15 cellular contexts compared by ENCODE assay signal in the genomic region with DNA sequence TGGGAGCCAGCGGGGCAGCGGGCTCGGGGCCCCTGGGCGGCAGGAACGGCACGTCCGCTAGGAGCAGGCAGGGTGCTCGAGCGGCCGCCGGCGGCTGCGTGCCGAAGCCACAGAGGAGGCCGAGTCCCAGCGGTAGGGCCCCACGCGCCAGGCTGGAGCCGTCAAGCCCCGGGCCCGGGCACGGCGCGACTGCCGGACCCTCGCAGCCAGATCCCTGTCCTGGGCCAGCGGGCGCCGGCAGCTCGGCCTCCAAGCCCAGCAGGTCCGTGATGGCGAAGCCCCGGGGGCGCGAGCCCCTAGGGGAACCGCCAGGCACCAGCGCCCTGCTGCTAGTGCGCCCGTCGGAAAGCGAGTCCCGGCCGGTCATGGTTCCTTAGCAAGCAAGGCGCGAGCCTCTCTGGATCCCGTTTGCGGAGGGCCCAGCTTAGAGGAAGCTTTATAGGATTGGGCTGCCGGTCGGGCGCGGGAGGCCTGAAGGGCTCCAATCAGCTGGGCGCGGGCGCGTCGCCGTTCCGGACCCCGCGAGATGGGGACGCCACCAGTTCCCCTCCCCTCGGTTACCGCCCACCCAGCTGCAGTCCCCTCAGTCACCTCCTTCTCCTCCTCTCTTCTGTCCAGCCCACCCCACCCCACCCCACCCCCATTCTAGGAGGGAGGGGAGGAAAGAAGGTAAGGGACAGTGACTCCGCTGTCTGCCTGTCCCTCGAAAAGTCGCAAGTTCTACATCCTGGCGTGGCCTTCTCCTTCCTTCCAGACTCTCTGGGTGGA. TPM values are rescaled to one million over a fixed set of nuclear protein-coding genes. Genes with fewer than 3 reads are reported as not detected.
DNase-seq lines count a peak whose midpoint lies in the region; ATAC-seq, FAIRE-seq and TF ChIP-seq lines count a peak whose summit lies in the region.
"Had no signal": no experiment of that assay in that cellular context is flagged by ENCODE, and none has a peak within 500 bp of the region (broad histone marks: within the 10 kb centered on the region; RNA-seq: fewer than 3 reads in every experiment).

Gene VSX1, minus strand, starts transcription at position 412 of the 768 bp plus-strand sequence. Its CDS starts 45 bp downstream, at position 367.

- H3K56ac ChIP-seq in mesendoderm (ENCODE audit: low read length) = no peak within 1 kb of the TSS

- no peak for TF ChIP-seq POLR2A in HepG2 (IDR thresholded peaks at IDR 0.05; ENCODE audit: insufficient read depth in 1 of 2, low read depth in 2 of 2, low read length in 2 of 2)
- no peak for TF ChIP-seq POLR2A in right lobe of liver (IDR thresholded peaks at IDR 0.05)

- H3K9me3 Mint-ChIP-seq in activated T-helper 1 cell treated with anti-CD3 and anti-CD28 coated beads, Interleukin-12 subunit alpha, Interleukin-12 subunit beta, Interleukin-2, Interleukin-4 antibody, amounts not matched to agents 30 ng/mL and 10 ng/mL and 1 ng/mL, durations not matched to agents 14 hours and 24 hours and 36 hours = no peaks in the 10 kb centered on the region
- no peaks in the 10 kb centered on the region for H3K9me3 Mint-ChIP-seq in type B pancreatic cell

- no peak within 1 kb of the TSS for H3K9ac ChIP-seq in HepG2 (ENCODE audit: insufficient read depth, low read depth, low read length)
- no peak within 1 kb of the TSS for H3K9ac ChIP-seq in mesendoderm (ENCODE audit: low read length)

- no peak for FAIRE-seq in HepG2 (lab: Jason Lieb, UNC)
- FAIRE-seq: kidney had no signal

- H3K23ac ChIP-seq in mesendoderm (ENCODE audit: low read length) = peak within 1 kb of the TSS; percentile 66

- ATAC-seq in HepG2 (no peak), right lobe of liver (no peak)

- peaks cover 24 to 88% of the 10 kb centered on the region in 2 experiments for H3K27me3 ChIP-seq in HepG2 (ENCODE audit: control insufficient read depth in 1 of 2, insufficient read depth in 2 of 2, low read length in 2 of 2)
- peaks cover 21 to 33% of the 10 kb centered on the region in 2 donors for H3K27me3 ChIP-seq in right lobe of liver
- H3K27me3 ChIP-seq in mesendoderm (ENCODE audit: insufficient read depth, low read length, poor library complexity) = peaks cover 49% of the 10 kb centered on the region
- H3K27me3 ChIP-seq in effector memory CD4-positive, alpha-beta T cell (replicated peaks; ENCODE audit: control insufficient read depth, insufficient read depth, low read length, poor library complexity, severe bottlenecking) = peaks cover 55% of the 10 kb centered on the region

- H2AK5ac ChIP-seq in mesendoderm (ENCODE audit: low read length) = no peak within 1 kb of the TSS

- TF ChIP-seq EP300 in HepG2 (IDR thresholded peaks at IDR 0.05; ENCODE audit: low read depth in 2 of 2, low read length in 2 of 2) (no peak), HepG2 (CRISPR knock-in tag; IDR thresholded peaks at IDR 0.05; ENCODE audit: borderline replicate concordance) (no peak)

- CTCF ChIA-PET in HepG2 (lab: Yijun Ruan, JAX; ENCODE audit: low intra/inter-chr PET ratio, low total read pairs) = no interaction called here

- DNase-seq in HepG2 (ENCODE audit: low spot score) (no peak), right lobe of liver (no peak), mesendoderm (no peak), type B pancreatic cell (ENCODE audit: extremely low spot score, unreplicated experiment) (peak; percentile 65), NCI-H748 (lab: John Stamatoyannopoulos, UW; ENCODE audit: unreplicated experiment) (no peak), NCI-H1436 (lab: John Stamatoyannopoulos, UW) (no peak)
- no peak for DNase-seq in activated T-helper 1 cell treated with anti-CD3 and anti-CD28 coated beads, Interleukin-12 subunit alpha, Interleukin-12 subunit beta, Interleukin-2, Interleukin-4 antibody, amounts not matched to agents 30 ng/mL and 10 ng/mL and 1 ng/mL, durations not matched to agents 14 hours and 24 hours and 36 hours (ENCODE audit: low spot score)
- no peak for DNase-seq in effector memory CD4-positive, alpha-beta T cell
- DNase-seq: activated CD4-positive, CD25-positive, alpha-beta regulatory T cell treated with anti-CD3 and anti-CD28 coated beads, Interleukin-2, amount 50 U/mL, for 72 hours; foreskin keratinocyte; kidney had no signal

- peak within 1 kb of the TSS; percentile 34 for H3K27ac Mint-ChIP-seq in activated T-helper 1 cell treated with anti-CD3 and anti-CD28 coated beads, Interleukin-12 subunit alpha, Interleukin-12 subunit beta, Interleukin-2, Interleukin-4 antibody, amounts not matched to agents 30 ng/mL and 10 ng/mL and 1 ng/mL, durations not matched to agents 14 hours and 24 hours and 36 hours
- no peak within 1 kb of the TSS for H3K27ac Mint-ChIP-seq in type B pancreatic cell
- H3K27ac Mint-ChIP-seq: CD14-positive monocyte had no signal

- H3K4me2 ChIP-seq in HepG2 (ENCODE audit: low read depth, low read length) (no peak within 1 kb of the TSS), mesendoderm (ENCODE audit: low read length) (peak within 1 kb of the TSS; percentile 74)

- no peak within 1 kb of the TSS for H3K4me3 Mint-ChIP-seq in activated T-helper 1 cell treated with anti-CD3 and anti-CD28 coated beads, Interleukin-12 subunit alpha, Interleukin-12 subunit beta, Interleukin-2, Interleukin-4 antibody, amounts not matched to agents 30 ng/mL and 10 ng/mL and 1 ng/mL, durations not matched to agents 14 hours and 24 hours and 36 hours
- peak within 1 kb of the TSS; percentile 28 for H3K4me3 Mint-ChIP-seq in type B pancreatic cell

- 64% methylated on average over 28 of the region's 67 CpGs for WGBS in HepG2 (ENCODE audit: low lambda C conversion rate)
- 16% methylated on average over 8 of the region's 67 CpGs for WGBS in right lobe of liver (ENCODE audit: insufficient coverage, low coverage, low lambda C conversion rate, missing lambda C conversion rate)
- no CpG with 5 or more reads among the region's 67 CpGs for WGBS in mesendoderm (ENCODE audit: extremely low coverage, insufficient coverage, low lambda C conversion rate)

- in situ Hi-C loops in HepG2 (cut with HindIII; ENCODE audit: extremely low pct_ligation_motif_present, low pct_unique_long_range_greater_than_20kb) = loop anchor here (5.0 kb wide), 1 partner anchor 95 kb away; no protein-coding TSS in a partner anchor

- no peak within 1 kb of the TSS for H4K8ac ChIP-seq in mesendoderm (ENCODE audit: low read depth, low read length)

- H3K4me3 ChIP-seq in HepG2 (replicated peaks in 1 of 3; ENCODE audit: insufficient read depth in 1 of 3, low read depth in 2 of 3, low read length in 3 of 3) (no peak within 1 kb of the TSS), right lobe of liver (no peak within 1 kb of the TSS), mesendoderm (ENCODE audit: low read length) (no peak within 1 kb of the TSS)
- no peak within 1 kb of the TSS for H3K4me3 ChIP-seq in effector memory CD4-positive, alpha-beta T cell (ENCODE audit: insufficient read depth, low read depth, low read length, poor library complexity, severe bottlenecking)
- H3K4me3 ChIP-seq: mucosa of descending colon had no signal

- no peak within 1 kb of the TSS for H2AFZ ChIP-seq in HepG2 (ENCODE audit: low read length)

- peaks cover 9% of the 10 kb centered on the region for H3K4me1 Mint-ChIP-seq in activated T-helper 1 cell treated with anti-CD3 and anti-CD28 coated beads, Interleukin-12 subunit alpha, Interleukin-12 subunit beta, Interleukin-2, Interleukin-4 antibody, amounts not matched to agents 30 ng/mL and 10 ng/mL and 1 ng/mL, durations not matched to agents 14 hours and 24 hours and 36 hours (ENCODE audit: low read depth)
- peaks cover 7% of the 10 kb centered on the region for H3K4me1 Mint-ChIP-seq in type B pancreatic cell (ENCODE audit: unreplicated experiment)

- H3K4me1 ChIP-seq in HepG2 (ENCODE audit: insufficient read depth, low read length) = peaks cover 14% of the 10 kb centered on the region
- H3K4me1 ChIP-seq in right lobe of liver = peaks cover 0 to 11% (median 5%) of the 10 kb centered on the region in 4 donors
- H3K4me1 ChIP-seq in mesendoderm (ENCODE audit: control insufficient read depth, low read depth, low read length) = no peaks in the 10 kb centered on the region
- H3K4me1 ChIP-seq in effector memory CD4-positive, alpha-beta T cell (ENCODE audit: control insufficient read depth, insufficient read depth, low read length, poor library complexity, severe bottlenecking) = peaks cover 37% of the 10 kb centered on the region
- H3K4me1 ChIP-seq: foreskin keratinocyte had no signal

- peaks cover 76% of the 10 kb centered on the region for H3K27me3 Mint-ChIP-seq in activated T-helper 1 cell treated with anti-CD3 and anti-CD28 coated beads, Interleukin-12 subunit alpha, Interleukin-12 subunit beta, Interleukin-2, Interleukin-4 antibody, amounts not matched to agents 30 ng/mL and 10 ng/mL and 1 ng/mL, durations not matched to agents 14 hours and 24 hours and 36 hours (ENCODE audit: insufficient read depth)
- H3K27me3 Mint-ChIP-seq in type B pancreatic cell = peaks cover 93% of the 10 kb centered on the region

- H3K27ac ChIP-seq in HepG2 (ENCODE audit: extremely low read length, insufficient read depth, low read length) = no peak within 1 kb of the TSS
- H3K27ac ChIP-seq in right lobe of liver = no peak within 1 kb of the TSS
- no peak within 1 kb of the TSS for H3K27ac ChIP-seq in mesendoderm (ENCODE audit: low read depth, low read length)
- no peak within 1 kb of the TSS for H3K27ac ChIP-seq in effector memory CD4-positive, alpha-beta T cell (ENCODE audit: insufficient read depth, low read length, poor library complexity, severe bottlenecking)
- H3K27ac ChIP-seq: foreskin keratinocyte, stomach had no signal

- intact Hi-C loops in HepG2 (cut with micrococcal nuclease; ENCODE audit: unreplicated experiment) = no loop called here
- intact Hi-C loops in right lobe of liver (cut with DNase I) = loop anchor here in 1 of 2 donors (10.0 kb wide), 1 partner anchor 103 kb away; no protein-coding TSS in a partner anchor
- intact Hi-C loops in activated T-helper 1 cell treated with anti-CD3 and anti-CD28 coated beads, Interleukin-12 subunit alpha, Interleukin-12 subunit beta, Interleukin-2, Interleukin-4 antibody, amounts not matched to agents 30 ng/mL and 10 ng/mL and 1 ng/mL, durations not matched to agents 14 hours and 24 hours and 36 hours (cut with micrococcal nuclease) = loop anchor here (5.0 kb wide), 2 partner anchors 315 to 610 kb away; no protein-coding TSS in a partner anchor

- no peak within 1 kb of the TSS for H3K4ac ChIP-seq in mesendoderm (ENCODE audit: low read depth, low read length)

- no peak within 1 kb of the TSS for H4K5ac ChIP-seq in mesendoderm (ENCODE audit: low read length)

- H3K79me2 ChIP-seq in HepG2 (ENCODE audit: insufficient read depth, low read length) (no peaks in the 10 kb centered on the region), mesendoderm (ENCODE audit: control insufficient read depth, insufficient read depth, low read length) (no peaks in the 10 kb centered on the region)

- no peak within 1 kb of the TSS for H2BK15ac ChIP-seq in mesendoderm (replicated peaks; ENCODE audit: low read depth)

- no TSS peak for BruUV-seq in HepG2 (replicated peaks; lab: Mats Ljungman, UMichigan)

- H3K18ac ChIP-seq in mesendoderm (ENCODE audit: low read length) = no peak within 1 kb of the TSS

- H2BK120ac ChIP-seq in mesendoderm (ENCODE audit: low read depth, low read length) = no peak within 1 kb of the TSS

- H3K36me3 Mint-ChIP-seq in activated T-helper 1 cell treated with anti-CD3 and anti-CD28 coated beads, Interleukin-12 subunit alpha, Interleukin-12 subunit beta, Interleukin-2, Interleukin-4 antibody, amounts not matched to agents 30 ng/mL and 10 ng/mL and 1 ng/mL, durations not matched to agents 14 hours and 24 hours and 36 hours (ENCODE audit: low read depth) = peaks cover 1% of the 10 kb centered on the region
- peaks cover 4% of the 10 kb centered on the region for H3K36me3 Mint-ChIP-seq in type B pancreatic cell

- no peak within 1 kb of the TSS for H2BK5ac ChIP-seq in mesendoderm (ENCODE audit: low read length)

- H3K9me3 ChIP-seq in HepG2 (ENCODE audit: low read length) = no peaks in the 10 kb centered on the region
- no peaks in the 10 kb centered on the region for H3K9me3 ChIP-seq in right lobe of liver
- no peaks in the 10 kb centered on the region for H3K9me3 ChIP-seq in effector memory CD4-positive, alpha-beta T cell (ENCODE audit: control insufficient read depth, low read length)
- H3K9me3 ChIP-seq: mucosa of descending colon, stomach had no signal

- no peak for TF ChIP-seq RAD21 in HepG2 (CRISPR knock-in tag; IDR thresholded peaks at IDR 0.05)

- H4K20me1 ChIP-seq in HepG2 (ENCODE audit: insufficient read depth, low read length) = no peaks in the 10 kb centered on the region; the same call in 1 of the 2 replicates

- TF ChIP-seq CTCF in HepG2 (CRISPR knock-in tag; IDR thresholded peaks at IDR 0.05) = no peak
- no peak for TF ChIP-seq CTCF in right lobe of liver (IDR thresholded peaks at IDR 0.05)
- TF ChIP-seq CTCF in type B pancreatic cell (conservative IDR thresholded peaks at IDR 0.05) = no peak

- H3K36me3 ChIP-seq in HepG2 (replicated peaks in 1 of 2; ENCODE audit: control insufficient read depth in 1 of 2, insufficient read depth in 2 of 2, low read length in 2 of 2) = no peaks in the 10 kb centered on the region
- H3K36me3 ChIP-seq in right lobe of liver = no peaks in the 10 kb centered on the region
- H3K36me3 ChIP-seq in mesendoderm (ENCODE audit: control insufficient read depth, insufficient read depth, low read length) = no peaks in the 10 kb centered on the region
- H3K36me3 ChIP-seq in effector memory CD4-positive, alpha-beta T cell (ENCODE audit: control insufficient read depth, insufficient read depth, low read length) = no peaks in the 10 kb centered on the region
- H3K36me3 ChIP-seq: stomach had no signal

- POLR2A ChIA-PET in HepG2 (lab: Yijun Ruan, JAX) = no interaction called here

- H3K79me1 ChIP-seq in mesendoderm (ENCODE audit: low read length) = no peaks in the 10 kb centered on the region

RNA-seq across cellular contexts. Expression of gene VSX1, which starts in this region (rescaled TPM):
- total RNA-seq in HepG2 (2016; rRNA removed; fragmentation: Illumina TruSeq; extraction: Trizol) = not detected in 2 replicates
- total RNA-seq in HepG2 (2016; cell fraction: cytosol; rRNA removed; fragmentation: Illumina TruSeq; extraction: Trizol; ENCODE audit: low read depth) = not detected in 2 replicates
- total RNA-seq in HepG2 (2016; cell fraction: insoluble cytoplasmic fraction; rRNA removed; fragmentation: Illumina TruSeq; extraction: Trizol) = not detected in 2 replicates
- total RNA-seq in HepG2 (2016; cell fraction: membrane; rRNA removed; fragmentation: Illumina TruSeq; extraction: Trizol) = not detected in 2 replicates
- not detected in 2 replicates for total RNA-seq in HepG2 (2016; cell fraction: nucleus; rRNA removed; fragmentation: Illumina TruSeq; extraction: Trizol)
- 0.04 and 0.05 TPM in 2 replicates for polyA plus RNA-seq in HepG2 (2011; rRNA removed)
- not detected in 2 replicates for polyA plus RNA-seq in HepG2 (2011; cell fraction: cytosol; rRNA removed)
- polyA plus RNA-seq in HepG2 (2011; cell fraction: nucleus; rRNA removed) = 0.06 and 0.14 TPM in 2 replicates
- polyA plus RNA-seq in HepG2 (2012) = not detected in 2 replicates
- polyA plus RNA-seq in HepG2 (2016; cell fraction: cytosol; fragmentation: Illumina TruSeq; extraction: Trizol; ENCODE audit: low read depth) = not detected in 2 replicates
- polyA plus RNA-seq in HepG2 (2016; cell fraction: insoluble cytoplasmic fraction; fragmentation: Illumina TruSeq; extraction: Trizol; ENCODE audit: low read depth) = not detected in 2 replicates
- polyA plus RNA-seq in HepG2 (2016; cell fraction: membrane; fragmentation: Illumina TruSeq; extraction: Trizol; ENCODE audit: low read depth) = not detected in 2 replicates
- not detected in 2 replicates for polyA plus RNA-seq in HepG2 (2016; cell fraction: nucleus; fragmentation: Illumina TruSeq; extraction: Trizol; ENCODE audit: insufficient read depth, low read depth)
- polyA minus RNA-seq in HepG2 (2011; rRNA and poly(A)+ RNA removed; ENCODE audit: low replicate concordance) = not detected in 2 replicates
- not detected in 2 replicates for polyA minus RNA-seq in HepG2 (2011; cell fraction: cytosol; rRNA and poly(A)+ RNA removed)
- 0.75 TPM in 1 of 2 replicates, not detected in the other for polyA minus RNA-seq in HepG2 (2011; cell fraction: nucleus; rRNA and poly(A)+ RNA removed)
- total RNA-seq in right lobe of liver = under 1 TPM in 2 of 6 experiments, not detected in 4; 0.25 to 0.73 TPM
- total RNA-seq in activated T-helper 1 cell treated with anti-CD3 and anti-CD28 coated beads, Interleukin-12 subunit alpha, Interleukin-12 subunit beta, Interleukin-2, Interleukin-4 antibody, amounts not matched to agents 30 ng/mL and 10 ng/mL and 1 ng/mL, durations not matched to agents 14 hours and 24 hours and 36 hours = not detected in 2 replicates
- not detected for polyA plus RNA-seq in mesendoderm (2013, experiment 1 of 2)
- not detected for polyA plus RNA-seq in mesendoderm (2013, experiment 2 of 2)
- total RNA-seq in type B pancreatic cell (ENCODE audit: low replicate concordance) = not detected in 2 replicates
- total RNA-seq: foreskin keratinocyte, HT-29, stomach had no signal
- polyA plus RNA-seq: CD14-positive monocyte, foreskin keratinocyte had no signal

Comparison
In these comparisons a context has a peak if more than half of its experiments do, and no peak if none do; other contexts are left out.
1. Peak in DNase-seq in type B pancreatic cell; RNA of the gene not detected or under 1 TPM.